ENCODE assay signal across 16 cellular contexts in genomic region chr14:60654303-60654925, GRCh38. TPM values are rescaled to one million over a fixed set of nuclear protein-coding genes. Genes with fewer than 3 reads are reported as not detected.
DNase-seq lines count a peak whose midpoint lies in the region; ATAC-seq, FAIRE-seq and TF ChIP-seq lines count a peak whose summit lies in the region.
"Had no signal": no experiment of that assay in that cellular context is flagged by ENCODE, and none has a peak within 500 bp of the region (broad histone marks: within the 10 kb centered on the region; RNA-seq: fewer than 3 reads in every experiment).

No MANE protein-coding gene starts in this region.

- H3K36me3 Mint-ChIP-seq in IgD-negative memory B cell (no peaks in the 10 kb centered on the region), progenitor cell of endocrine pancreas (ENCODE audit: insufficient read depth) (no peaks in the 10 kb centered on the region)
- H3K36me3 Mint-ChIP-seq in activated naive CD4-positive, alpha-beta T cell treated with anti-CD3 and anti-CD28 coated beads for 36 hours (ENCODE audit: low read depth), result no peaks in the 10 kb centered on the region
- H3K36me3 Mint-ChIP-seq: natural killer cell had no signal

- H3K9me3 ChIP-seq in H1 (ENCODE audit: insufficient read depth in 2 of 2, low read depth in 1 of 2, low read length in 1 of 2), result no peaks in the 10 kb centered on the region
- H3K9me3 ChIP-seq: Caco-2, thoracic aorta had no signal

- no peak for TF ChIP-seq POLR2A in H1 (IDR thresholded peaks at IDR 0.05; ENCODE audit: control extremely low read depth in 1 of 2, low read depth in 2 of 2, low read length in 2 of 2)

- no peak overlapping the region for H4K91ac ChIP-seq in H1 (replicated peaks; ENCODE audit: insufficient read length, low read length)

- H4K20me1 ChIP-seq in H1 (replicated peaks in 1 of 2; ENCODE audit: control insufficient read depth in 1 of 2, insufficient read depth in 2 of 2, low read length in 2 of 2), result peaks cover 2 to 19% of the 10 kb centered on the region in 2 experiments

- no peak for FAIRE-seq in H1 (lab: Jason Lieb, UNC)
- FAIRE-seq: TTC549 had no signal

- H3K27ac Mint-ChIP-seq in IgD-negative memory B cell (peak overlapping the region; percentile 79 to 92 (median 85)), progenitor cell of endocrine pancreas (peak overlapping the region; percentile 6)
- no peak overlapping the region for H3K27ac Mint-ChIP-seq in activated naive CD4-positive, alpha-beta T cell treated with anti-CD3 and anti-CD28 coated beads for 36 hours
- H3K27ac Mint-ChIP-seq: activated naive CD8-positive, alpha-beta T cell treated with anti-CD3 and anti-CD28 coated beads, Interleukin-2, amount 50 U/mL, for 24 hours; natural killer cell had no signal

- no peaks in the 10 kb centered on the region; a peak in 1 of 8 replicates for H3K36me3 ChIP-seq in H1 (ENCODE audit: control insufficient read depth in 2 of 4, insufficient read depth in 4 of 4, low read length in 3 of 4)
- H3K36me3 ChIP-seq: spleen, thoracic aorta had no signal

- intact Hi-C loops in activated naive CD4-positive, alpha-beta T cell treated with anti-CD3 and anti-CD28 coated beads for 36 hours (cut with micrococcal nuclease), result no loop called here

- no peaks in the 10 kb centered on the region for H3K79me1 ChIP-seq in H1 (ENCODE audit: low read depth, low read length)

- peak overlapping the region in 3 of 4 donors; percentile 27 to 87 (median 49) for H3K4me3 Mint-ChIP-seq in IgD-negative memory B cell
- no peak overlapping the region for H3K4me3 Mint-ChIP-seq in progenitor cell of endocrine pancreas (ENCODE audit: low read depth)
- H3K4me3 Mint-ChIP-seq in activated naive CD4-positive, alpha-beta T cell treated with anti-CD3 and anti-CD28 coated beads for 36 hours, result no peak overlapping the region

- DNase-seq in GM13977 (ENCODE audit: low spot score) (peak; percentile 16), H1 (ENCODE audit: low read depth in 1 of 2, low spot score in 2 of 2) (no peak), progenitor cell of endocrine pancreas (ENCODE audit: low spot score, unreplicated experiment) (no peak), globus pallidus (ENCODE audit: low spot score) (no peak)
- no peak for DNase-seq in activated naive CD4-positive, alpha-beta T cell treated with anti-CD3 and anti-CD28 coated beads for 36 hours
- DNase-seq: activated naive CD8-positive, alpha-beta T cell treated with anti-CD3 and anti-CD28 coated beads, Interleukin-2, amount 50 U/mL, for 24 hours; Caco-2; dermis blood vessel endothelial cell; kidney glomerular epithelial cell; natural killer cell; spleen had no signal

- H3K56ac ChIP-seq in H1 (replicated peaks; ENCODE audit: insufficient read length, low read depth, low read length), result no peak overlapping the region

- H3K23ac ChIP-seq in H1 (ENCODE audit: insufficient read length), result no peak overlapping the region

- H3K27ac ChIP-seq in H1 (ENCODE audit: low read depth, low read length), result no peak overlapping the region
- H3K27ac ChIP-seq: spleen, thoracic aorta had no signal

- peak overlapping the region in 1 of 2 experiments; percentile 84; a peak in 1 of 4 replicates for H3K4me2 ChIP-seq in H1 (ENCODE audit: insufficient read depth in 1 of 2, low read depth in 2 of 2, low read length in 2 of 2)

- no peak for TF ChIP-seq RAD21 in H1 (IDR thresholded peaks at IDR 0.05 in 1 of 2, conservative IDR thresholded peaks at IDR 0.05 in 1 of 2; ENCODE audit: low read depth in 2 of 2, low read length in 2 of 2)

- no peak for ATAC-seq in HG02763 (IDR thresholded peaks at IDR 0.05; ENCODE audit: unreplicated experiment)
- ATAC-seq: activated naive CD8-positive, alpha-beta T cell treated with anti-CD3 and anti-CD28 coated beads, Interleukin-2, amount 50 U/mL, for 24 hours; natural killer cell; Right ventricle myocardium inferior had no signal

- TF ChIP-seq CTCF in GM13977 (IDR thresholded peaks at IDR 0.05; ENCODE audit: extremely low read depth, insufficient read depth, missing control alignments), result no peak
- no peak for TF ChIP-seq CTCF in H1 (IDR thresholded peaks at IDR 0.05; ENCODE audit: control extremely low read depth in 1 of 3, insufficient read depth in 1 of 3, low read depth in 1 of 3, low read length in 3 of 3)
- no peak for TF ChIP-seq CTCF in progenitor cell of endocrine pancreas (IDR thresholded peaks at IDR 0.05; ENCODE audit: unreplicated experiment)

- no peaks in the 10 kb centered on the region for H3K79me2 ChIP-seq in H1 (ENCODE audit: control insufficient read depth in 1 of 2, insufficient read depth in 2 of 2, low read length in 2 of 2)

- no peak for TF ChIP-seq EP300 in H1 (IDR thresholded peaks at IDR 0.05; ENCODE audit: borderline replicate concordance in 1 of 2, low read depth in 2 of 2, low read length in 2 of 2)

- H2AFZ ChIP-seq in H1 (ENCODE audit: low read length), result no peak overlapping the region

- H3K27me3 ChIP-seq in H1 (replicated peaks in 1 of 4; ENCODE audit: control insufficient read depth in 3 of 4, extremely low read depth in 1 of 4, insufficient read depth in 3 of 4, low read length in 3 of 4), result peaks cover 79 to 100% (median 96%) of the 10 kb centered on the region in 4 experiments

- in situ Hi-C loops in GM13977 (cut with MboI; ENCODE audit: low pct_unique_long_range_greater_than_20kb, low sequenced_read_pairs, unreplicated experiment), result no loop called here

- no peak overlapping the region for H3K4ac ChIP-seq in H1 (replicated peaks; ENCODE audit: insufficient read length, low read depth, low read length)

- no peak overlapping the region for H3K9ac ChIP-seq in H1 (replicated peaks in 1 of 4; ENCODE audit: extremely low read depth in 1 of 4, low read depth in 3 of 4, low read length in 3 of 4)

- H3K14ac ChIP-seq in H1 (ENCODE audit: insufficient read length), result no peak overlapping the region

- no peak overlapping the region for H2BK20ac ChIP-seq in H1 (ENCODE audit: low read length)

- H2BK120ac ChIP-seq in H1 (replicated peaks; ENCODE audit: low read depth, low read length), result no peak overlapping the region

- no peak overlapping the region for H2BK15ac ChIP-seq in H1 (ENCODE audit: low read length)

- no peak overlapping the region for H2BK5ac ChIP-seq in H1 (ENCODE audit: low read depth, low read length)

- H3K4me1 ChIP-seq in H1 (replicated peaks in 1 of 4; ENCODE audit: control insufficient read depth in 3 of 4, insufficient read depth in 4 of 4, low read length in 3 of 4), result peaks cover 16 to 33% (median 19%) of the 10 kb centered on the region in 4 experiments

- H4K5ac ChIP-seq in H1 (ENCODE audit: insufficient read length, low read depth, low read length), result no peak overlapping the region

- H3K9me3 Mint-ChIP-seq in IgD-negative memory B cell, result peaks cover 0 to 26% (median 4%) of the 10 kb centered on the region in 3 donors
- no peaks in the 10 kb centered on the region for H3K9me3 Mint-ChIP-seq in progenitor cell of endocrine pancreas (ENCODE audit: low read depth)
- no peaks in the 10 kb centered on the region for H3K9me3 Mint-ChIP-seq in activated naive CD4-positive, alpha-beta T cell treated with anti-CD3 and anti-CD28 coated beads for 36 hours
- H3K9me3 Mint-ChIP-seq: activated naive CD8-positive, alpha-beta T cell treated with anti-CD3 and anti-CD28 coated beads, Interleukin-2, amount 50 U/mL, for 24 hours; natural killer cell had no signal

- H4K8ac ChIP-seq in H1 (ENCODE audit: extremely low read depth, insufficient read depth, low read length), result no peak overlapping the region

- H2BK12ac ChIP-seq in H1 (ENCODE audit: low read depth, low read length), result no peak overlapping the region

- peaks cover 27% of the 10 kb centered on the region for H3K23me2 ChIP-seq in H1 (ENCODE audit: low read depth, low read length)

- peak overlapping the region; percentile 67; the same call in 1 of the 2 replicates for H2AK5ac ChIP-seq in H1 (ENCODE audit: low read depth, low read length)

- H3K4me3 ChIP-seq in H1 (ENCODE audit: extremely low read depth in 1 of 4, insufficient read depth in 2 of 4, low read depth in 3 of 4, low read length in 4 of 4), result peak overlapping the region in 1 of 4 experiments; percentile 70; a peak in 1 of 8 replicates
- H3K4me3 ChIP-seq: spleen, thoracic aorta had no signal

- no peak overlapping the region for H3K18ac ChIP-seq in H1 (ENCODE audit: extremely low read depth, low read length)

- POLR2A ChIA-PET in H1 (lab: Charles Lee; ENCODE audit: partially characterized antibody), result interaction anchor here (1.1 to 5.3 kb wide), 3 partner anchors 12 to 139 kb away, joined by 3 to 55 read pairs (median 8); no protein-coding TSS in a partner anchor

- H3K27me3 Mint-ChIP-seq in IgD-negative memory B cell (peaks cover 79% of the 10 kb centered on the region), progenitor cell of endocrine pancreas (peaks cover 96% of the 10 kb centered on the region)
- H3K27me3 Mint-ChIP-seq in activated naive CD4-positive, alpha-beta T cell treated with anti-CD3 and anti-CD28 coated beads for 36 hours (ENCODE audit: low read depth), result peaks cover 94% of the 10 kb centered on the region

- WGBS in H1 (ENCODE audit: extremely low coverage in 1 of 2, insufficient coverage in 1 of 2, insufficient read length in 1 of 2, insufficient replicate concordance in 2 of 2, low coverage in 1 of 2, low lambda C conversion rate in 2 of 2, missing lambda C conversion rate in 1 of 2), 2 experiments, result 7% methylated on average over 4 of the region's 4 CpGs; no CpG with 5 or more reads in 1 of the 2 experiments

- H3K4me1 Mint-ChIP-seq in IgD-negative memory B cell, result peaks cover 22 to 55% (median 24%) of the 10 kb centered on the region in 3 donors
- H3K4me1 Mint-ChIP-seq in progenitor cell of endocrine pancreas (ENCODE audit: low read depth), result peaks cover 38% of the 10 kb centered on the region
- peaks cover 51% of the 10 kb centered on the region for H3K4me1 Mint-ChIP-seq in activated naive CD4-positive, alpha-beta T cell treated with anti-CD3 and anti-CD28 coated beads for 36 hours (ENCODE audit: low read depth)

- CTCF ChIA-PET in H1 (lab: Charles Lee; ENCODE audit: partially characterized antibody), result interaction anchor here (0.7 to 2.9 kb wide), 8 partner anchors 12 to 590 kb away, joined by 3 to 34 read pairs (median 3); no protein-coding TSS in a partner anchor
- CTCF ChIA-PET in activated naive CD4-positive, alpha-beta T cell treated with anti-CD3 and anti-CD28 coated beads for 36 hours (lab: Charles Lee), result no interaction called here

RNA-seq across cellular contexts. Expression of gene SIX1, which starts 5.1 kb away (rescaled TPM):
- not detected for polyA plus RNA-seq in IgD-negative memory B cell
- total RNA-seq in H1 (2021; fragmentation: NEBNext Ultra II Directional; extraction: Animal tissue kit (Norgen Biotek cat#: 25700)), result 0.46 and 0.69 TPM in 2 replicates
- polyA plus RNA-seq in H1 (2011; rRNA removed), result 0.03 and 0.11 TPM in 2 replicates
- 0.09 TPM for polyA plus RNA-seq in H1 (2011; cell fraction: cytosol; rRNA removed)
- polyA plus RNA-seq in H1 (2011; cell fraction: nucleus; rRNA removed), result 0.09 TPM
- 0.04 to 0.16 TPM in 2 of 4 replicates, not detected in the others for polyA plus RNA-seq in H1 (2012, experiment 1 of 2)
- 0.07 TPM for polyA plus RNA-seq in H1 (2012, experiment 2 of 2)
- 0.45 TPM for polyA plus RNA-seq in H1 (2013, experiment 1 of 2)
- 0.48 TPM for polyA plus RNA-seq in H1 (2013, experiment 2 of 2)
- polyA minus RNA-seq in H1 (2011; rRNA and poly(A)+ RNA removed), result 0.17 and 0.19 TPM in 2 replicates
- polyA minus RNA-seq in H1 (2011; cell fraction: cytosol; rRNA and poly(A)+ RNA removed), result not detected
- 0.50 TPM for polyA minus RNA-seq in H1 (2011; cell fraction: nucleus; rRNA and poly(A)+ RNA removed)
- total RNA-seq in progenitor cell of endocrine pancreas, result 0.79 and 1.0 TPM in 2 replicates
- not detected for total RNA-seq in activated naive CD4-positive, alpha-beta T cell treated with anti-CD3 and anti-CD28 coated beads for 36 hours
- total RNA-seq: natural killer cell, Right ventricle myocardium inferior, spleen had no signal

Comparison
In these comparisons a context has a peak if more than half of its experiments do, and no peak if none do; other contexts are left out.
1. H3K4me3 Mint-ChIP-seq: peak in IgD-negative memory B cell (3 of 4); none in progenitor cell of endocrine pancreas (single experiment) and activated naive CD4-positive, alpha-beta T cell treated with anti-CD3 and anti-CD28 coated beads for 36 hours (single experiment).